Comparison of ENCODE assay signal across 7 cellular contexts in genomic region chr17:47016966-47017365, GRCh38. TPM values are rescaled to one million over a fixed set of nuclear protein-coding genes. Genes with fewer than 3 reads are reported as not detected.
"Had no signal": no experiment of that assay in that cellular context is flagged by ENCODE, and none has a peak within 500 bp of the region (broad histone marks: within the 10 kb centered on the region; RNA-seq: fewer than 3 reads in every experiment).

No MANE protein-coding gene starts in this region.

RNA-seq across cellular contexts. Expression of gene RPRML, which starts 37.9 kb away (rescaled TPM):
- total RNA-seq: PC-9, Right ventricle myocardium inferior, Right ventricle myocardium superior, RPMI7951, SJSA1, SK-MEL-5 had no signal
- polyA plus RNA-seq: SK-N-SH had no signal
